In genomic region chr19:56112313-56112709, GRCh38 we compare ENCODE assay signal across 11 cellular contexts. TPM values are rescaled to one million over a fixed set of nuclear protein-coding genes. Genes with fewer than 3 reads are reported as not detected.
DNase-seq lines count a peak whose midpoint lies in the region; ATAC-seq, FAIRE-seq and TF ChIP-seq lines count a peak whose summit lies in the region.
"Had no signal": no experiment of that assay in that cellular context is flagged by ENCODE, and none has a peak within 500 bp of the region (broad histone marks: within the 10 kb centered on the region; RNA-seq: fewer than 3 reads in every experiment).

No MANE protein-coding gene starts in this region.

- H3K9ac ChIP-seq in ES-I3 (ENCODE audit: low read depth, low read length): peak overlapping the region; percentile 15; the same call in 1 of the 2 replicates
- H3K9ac ChIP-seq in kidney (ENCODE audit: low read length in 2 of 2): no peak overlapping the region

- no peaks in the 10 kb centered on the region for H3K27me3 ChIP-seq in body of pancreas
- no peaks in the 10 kb centered on the region for H3K27me3 ChIP-seq in neutrophil
- H3K27me3 ChIP-seq: tibial nerve had no signal

- no peaks in the 10 kb centered on the region for H3K9me3 ChIP-seq in ES-I3 (ENCODE audit: control insufficient read depth, insufficient read depth, low read length)
- no peaks in the 10 kb centered on the region for H3K9me3 ChIP-seq in body of pancreas
- no peaks in the 10 kb centered on the region for H3K9me3 ChIP-seq in neutrophil
- H3K9me3 ChIP-seq in kidney (ENCODE audit: control insufficient read depth in 1 of 2, low read length in 2 of 2): no peaks in the 10 kb centered on the region
- H3K9me3 ChIP-seq: tibial nerve had no signal

- 36 to 44% methylated on average over 10 of the region's 10 CpGs for WGBS in body of pancreas, 2 donors

- H3K4me1 ChIP-seq in ES-I3 (ENCODE audit: insufficient read depth, low read length) (peaks cover 43% of the 10 kb centered on the region), body of pancreas (peaks cover 86% of the 10 kb centered on the region), neutrophil (ENCODE audit: control insufficient read depth in 1 of 2, insufficient read depth in 1 of 2, low read depth in 1 of 2, low read length in 1 of 2) (peaks cover 85 to 99% of the 10 kb centered on the region in 2 experiments), kidney (ENCODE audit: control insufficient read depth in 1 of 2, insufficient read depth in 1 of 2, low read depth in 1 of 2, low read length in 2 of 2) (peaks cover 30 to 52% of the 10 kb centered on the region in 2 donors)

- H3K36me3 ChIP-seq in ES-I3 (ENCODE audit: insufficient read depth, low read length) (no peaks in the 10 kb centered on the region), body of pancreas (replicated peaks in 1 of 2; ENCODE audit: insufficient read depth in 1 of 2, low read depth in 2 of 2) (no peaks in the 10 kb centered on the region), neutrophil (peaks cover 9% of the 10 kb centered on the region), kidney (ENCODE audit: control insufficient read depth in 1 of 2, insufficient read depth in 2 of 2, low read length in 2 of 2) (no peaks in the 10 kb centered on the region)

- no peak for FAIRE-seq in kidney (lab: Jason Lieb, UNC)
- FAIRE-seq: keratinocyte had no signal

- peak overlapping the region; percentile 71 to 86 (median 80) for H3K27ac ChIP-seq in body of pancreas
- H3K27ac ChIP-seq in neutrophil: peak overlapping the region; percentile 88
- no peak overlapping the region for H3K27ac ChIP-seq in kidney (ENCODE audit: low read depth in 2 of 2, low read length in 2 of 2)

- H3K4me3 ChIP-seq in body of pancreas (no peak overlapping the region), neutrophil (ENCODE audit: low read depth in 1 of 2, low read length in 1 of 2) (peak overlapping the region; percentile 50 to 54), kidney (ENCODE audit: low read length in 2 of 2) (no peak overlapping the region)
- H3K4me3 ChIP-seq: tibial nerve had no signal

- no peak for TF ChIP-seq POLR2A in body of pancreas (IDR thresholded peaks at IDR 0.05)

- no peak for TF ChIP-seq CTCF in body of pancreas (IDR thresholded peaks at IDR 0.05)
- TF ChIP-seq CTCF in neutrophil (IDR thresholded peaks at IDR 0.05): no peak
- TF ChIP-seq CTCF in kidney (IDR thresholded peaks at IDR 0.05; ENCODE audit: borderline replicate concordance, extremely low read depth, insufficient read depth): no peak

- DNase-seq in NCI-H1105 (lab: John Stamatoyannopoulos, UW) (peak; percentile 96), body of pancreas (no peak), NCI-H526 treated with DMSO at 0.1 percent for 48 hours (lab: John Stamatoyannopoulos, UW) (no peak), kidney (no peak), NOMO-1 (lab: John Stamatoyannopoulos, UW; ENCODE audit: unreplicated experiment in 2 of 2) (no peak)
- DNase-seq: NCI-H524 treated with DMSO at 0.1 percent for 48 hours had no signal

- intact Hi-C loops in body of pancreas (cut with DNase I): no loop called here
- intact Hi-C loops in kidney (cut with DNase I): no loop called here

- ATAC-seq in body of pancreas: no peak
- no peak for ATAC-seq in HG02970 (IDR thresholded peaks at IDR 0.05; ENCODE audit: low FRiP score, unreplicated experiment)

RNA-seq across cellular contexts. Expression of gene ZNF787, which starts 8.8 kb away (rescaled TPM):
- total RNA-seq in body of pancreas (10 to 100 TPM; 12.7 to 21.1 TPM), kidney (31.9 TPM)
- polyA plus RNA-seq in kidney (ENCODE audit: insufficient read depth, low read depth, low replicate concordance): 23.0 TPM

RNA-seq across cellular contexts. Expression of gene ZNF444, which starts 28.8 kb away (rescaled TPM):
- total RNA-seq in body of pancreas (10 to 100 TPM; 50.3 to 95.9 TPM), kidney (28.4 TPM)
- polyA plus RNA-seq in kidney (ENCODE audit: insufficient read depth, low read depth, low replicate concordance): 39.6 TPM

Comparison
In these comparisons a context has a peak if more than half of its experiments do, and no peak if none do; other contexts are left out.
1. H3K27ac ChIP-seq: peak in body of pancreas (4 of 4) and neutrophil (single experiment); none in kidney (0 of 2).
2. H3K4me3 ChIP-seq: peak in neutrophil (2 of 2); none in body of pancreas (0 of 2) and kidney (0 of 2).